9 cellular contexts compared by ENCODE assay signal in genomic region chr1:150061632-150062101, GRCh38. TPM values are rescaled to one million over a fixed set of nuclear protein-coding genes. Genes with fewer than 3 reads are reported as not detected.
DNase-seq lines count a peak whose midpoint lies in the region; FAIRE-seq and TF ChIP-seq lines count a peak whose summit lies in the region.
"Had no signal": no experiment of that assay in that cellular context is flagged by ENCODE, and none has a peak within 500 bp of the region (broad histone marks: within the 10 kb centered on the region; RNA-seq: fewer than 3 reads in every experiment).

No MANE protein-coding gene starts in this region.

- H3K4me1 ChIP-seq in OCI-LY7 (ENCODE audit: insufficient read depth, low read length, poor library complexity, severe bottlenecking): peaks cover 15% of the 10 kb centered on the region

- H3K36me3 ChIP-seq in H7 (replicated peaks; ENCODE audit: control insufficient read depth, insufficient read depth, low read length) (no peaks in the 10 kb centered on the region), OCI-LY7 (ENCODE audit: insufficient read depth, low read length) (no peaks in the 10 kb centered on the region)

- H3K4me2 ChIP-seq in OCI-LY7 (ENCODE audit: low read length): no peak overlapping the region

- POLR2A ChIA-PET in RWPE1 (lab: Yijun Ruan, JAX; ENCODE audit: low non-redundant PET) (no interaction called here), OCI-LY7 (lab: Charles Lee) (no interaction called here)

- FAIRE-seq in D721Med (lab: Jason Lieb, UNC): no peak

- no peak for TF ChIP-seq CTCF in RWPE1 (conservative IDR thresholded peaks at IDR 0.05; ENCODE audit: low read depth)
- TF ChIP-seq CTCF in OCI-LY7 (conservative IDR thresholded peaks at IDR 0.05; ENCODE audit: low read length): no peak
- TF ChIP-seq CTCF in D721Med (IDR thresholded peaks at IDR 0.05; ENCODE audit: insufficient read depth, missing control alignments): no peak

- H3K27ac ChIP-seq in RWPE1 (no peak overlapping the region), OCI-LY7 (ENCODE audit: low read depth, low read length, poor library complexity, severe bottlenecking) (no peak overlapping the region)

- DNase-seq in EH (ENCODE audit: low read depth): peak; percentile 91
- DNase-seq in RWPE1 (ENCODE audit: low spot score): peak; percentile 20
- peak; percentile 91 for DNase-seq in fibroblast of peridontal ligament (ENCODE audit: extremely low read depth)
- peak; percentile 70 for DNase-seq in renal cortical epithelial cell (ENCODE audit: low read depth)
- DNase-seq in H7: no peak
- no peak for DNase-seq in stimulated activated CD4-positive, alpha-beta T cell treated with anti-CD3 and anti-CD28 coated beads, Interleukin-2, amount 100 ng/mL, for 48 hours
- DNase-seq in OCI-LY7 (ENCODE audit: low spot score): no peak
- no peak for DNase-seq in D721Med (ENCODE audit: insufficient read length, low spot score)
- DNase-seq: Caco-2 had no signal

- CTCF ChIA-PET in RWPE1 (lab: Yijun Ruan, JAX) (no interaction called here), OCI-LY7 (lab: Charles Lee; ENCODE audit: unreplicated experiment) (no interaction called here)

- no peaks in the 10 kb centered on the region for H4K20me1 ChIP-seq in OCI-LY7 (ENCODE audit: insufficient read depth, low read length)

- H3K79me2 ChIP-seq in OCI-LY7 (ENCODE audit: insufficient read depth, low read depth, low read length): peaks cover 21% of the 10 kb centered on the region

- no peak overlapping the region for H3K4me3 ChIP-seq in H7 (ENCODE audit: insufficient read depth, low read depth, low read length)
- no peak overlapping the region for H3K4me3 ChIP-seq in OCI-LY7 (ENCODE audit: low read depth, low read length, poor library complexity, severe bottlenecking)

- H3K9me3 ChIP-seq in OCI-LY7 (ENCODE audit: low read length): no peaks in the 10 kb centered on the region
- H3K9me3 ChIP-seq: Caco-2 had no signal

- no peak overlapping the region for H2AFZ ChIP-seq in OCI-LY7 (ENCODE audit: low read length)

- no peaks in the 10 kb centered on the region for H3K9me2 ChIP-seq in OCI-LY7 (ENCODE audit: insufficient read depth, low read length)

- H3K27me3 ChIP-seq in H7 (ENCODE audit: control insufficient read depth, insufficient read depth, low read length): no peaks in the 10 kb centered on the region

- intact Hi-C loops in OCI-LY7 (cut with micrococcal nuclease; ENCODE audit: unreplicated experiment): no loop called here

- BruUV-seq in OCI-LY7 (replicated peaks; lab: Mats Ljungman, UMichigan): no TSS peak

RNA-seq across cellular contexts. Expression of gene VPS45, which starts 5.9 kb away (rescaled TPM):
- 35.4 and 46.3 TPM in 2 replicates for total RNA-seq in renal cortical epithelial cell
- 49.7 and 54.0 TPM in 2 replicates for total RNA-seq in H7 (2014; rRNA removed; shearing (Covaris generic))
- 38.9 and 40.2 TPM in 2 replicates for total RNA-seq in OCI-LY7 (2014; rRNA removed; shearing (Covaris generic))
- total RNA-seq in OCI-LY7 (2022): 54.4 and 58.2 TPM in 2 replicates

RNA-seq across cellular contexts. Expression of gene OTUD7B, which starts 51.1 kb away (rescaled TPM):
- total RNA-seq in renal cortical epithelial cell: 11.3 and 29.5 TPM in 2 replicates
- 17.4 and 19.3 TPM in 2 replicates for total RNA-seq in H7 (2014; rRNA removed; shearing (Covaris generic))
- 1.6 and 1.7 TPM in 2 replicates for total RNA-seq in OCI-LY7 (2014; rRNA removed; shearing (Covaris generic))
- total RNA-seq in OCI-LY7 (2022): 4.3 and 4.8 TPM in 2 replicates

Comparison
In these comparisons a context has a peak if more than half of its experiments do, and no peak if none do; other contexts are left out.
1. DNase-seq: peak in EH (single experiment), RWPE1 (single experiment), fibroblast of peridontal ligament (single experiment) and renal cortical epithelial cell (single experiment); none in H7 (single experiment), stimulated activated CD4-positive, alpha-beta T cell treated with anti-CD3 and anti-CD28 coated beads, Interleukin-2, amount 100 ng/mL, for 48 hours (0 of 2), OCI-LY7 (single experiment) and D721Med (single experiment).